ENCODE assay signal across 22 cellular contexts in the genomic region with DNA sequence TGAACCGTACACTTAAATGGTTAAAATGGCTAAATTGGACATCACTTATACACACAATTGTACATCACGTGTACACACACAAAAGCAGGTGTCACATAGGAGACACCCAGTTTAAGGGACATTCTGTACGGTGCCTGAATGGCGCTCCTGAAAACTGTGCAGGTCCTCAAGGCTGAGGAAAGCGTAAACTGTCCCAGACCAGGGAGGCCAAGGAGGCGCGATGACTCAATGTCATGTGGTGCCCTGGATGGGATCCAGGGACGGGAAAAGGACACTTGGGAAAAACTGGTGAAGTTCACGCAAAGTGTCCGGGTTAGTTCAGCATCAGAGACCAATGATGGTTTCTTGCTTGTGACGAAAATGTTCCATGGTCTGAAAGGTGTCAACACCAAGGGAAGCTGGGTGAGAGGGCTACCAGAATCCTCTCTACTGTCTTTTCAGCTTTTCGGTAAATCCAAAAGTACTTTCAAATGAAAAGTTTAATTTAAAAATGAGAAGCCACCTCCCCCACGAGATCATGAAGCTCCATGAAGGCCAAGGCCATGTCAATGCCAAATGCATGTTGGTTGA.
DNase-seq lines count a peak whose midpoint lies in the region; ATAC-seq and TF ChIP-seq lines count a peak whose summit lies in the region.
"Had no signal": no experiment of that assay in that cellular context is flagged by ENCODE, and none has a peak within 500 bp of the region (broad histone marks: within the 10 kb centered on the region; RNA-seq: fewer than 3 reads in every experiment).

No MANE protein-coding gene starts in this region.

- no peak for TF ChIP-seq CTCF in fibroblast of mammary gland (conservative IDR thresholded peaks at IDR 0.05; ENCODE audit: control insufficient read depth, insufficient read depth, low read depth, low read length)

- no peak for ATAC-seq in HG03432 (IDR thresholded peaks at IDR 0.05; ENCODE audit: unreplicated experiment)
- ATAC-seq: left colon had no signal

- H3K4me3 ChIP-seq in fibroblast of mammary gland (ENCODE audit: control insufficient read depth, low read depth, low read length) = no peak overlapping the region
- H3K4me3 ChIP-seq: dorsolateral prefrontal cortex had no signal

- peak; percentile 89 for DNase-seq in AG08395 (ENCODE audit: low spot score)
- DNase-seq in GM04504 (ENCODE audit: low read depth) = peak; percentile 65
- DNase-seq in fibroblast of mammary gland (ENCODE audit: low read depth) = peak; percentile 24
- DNase-seq in mucosa of gallbladder (ENCODE audit: low spot score) = peak; percentile 55
- no peak for DNase-seq in glomerular visceral epithelial cell (ENCODE audit: extremely low spot score)
- DNase-seq in OCI-M2 (lab: John Stamatoyannopoulos, UW; ENCODE audit: unreplicated experiment) = no peak
- DNase-seq in HuH-7.5 (ENCODE audit: low spot score) = no peak
- DNase-seq: ACHN; activated CD4-positive, alpha-beta T cell treated with anti-CD3 and anti-CD28 coated beads, Interleukin-2, amount 50 U/mL, for 1 hour; activated naive CD4-positive, alpha-beta T cell treated with anti-CD3 and anti-CD28 coated beads for 36 hours; C1 segment of cervical spinal cord; dorsolateral prefrontal cortex; GOT3; left colon; naive B cell; NCI-H2029; NCI-H526 treated with DMSO at 0.1 percent for 48 hours; occipital lobe; SHP77; SW 1271; T-helper 9 cell had no signal

Comparison
In these comparisons a context has a peak if more than half of its experiments do, and no peak if none do; other contexts are left out.
1. DNase-seq: peak in AG08395 (single experiment), GM04504 (single experiment), fibroblast of mammary gland (single experiment) and mucosa of gallbladder (single experiment); none in glomerular visceral epithelial cell (single experiment), OCI-M2 (single experiment) and HuH-7.5 (single experiment).